Comparison of ENCODE assay signal across 8 cellular contexts in the genomic region with DNA sequence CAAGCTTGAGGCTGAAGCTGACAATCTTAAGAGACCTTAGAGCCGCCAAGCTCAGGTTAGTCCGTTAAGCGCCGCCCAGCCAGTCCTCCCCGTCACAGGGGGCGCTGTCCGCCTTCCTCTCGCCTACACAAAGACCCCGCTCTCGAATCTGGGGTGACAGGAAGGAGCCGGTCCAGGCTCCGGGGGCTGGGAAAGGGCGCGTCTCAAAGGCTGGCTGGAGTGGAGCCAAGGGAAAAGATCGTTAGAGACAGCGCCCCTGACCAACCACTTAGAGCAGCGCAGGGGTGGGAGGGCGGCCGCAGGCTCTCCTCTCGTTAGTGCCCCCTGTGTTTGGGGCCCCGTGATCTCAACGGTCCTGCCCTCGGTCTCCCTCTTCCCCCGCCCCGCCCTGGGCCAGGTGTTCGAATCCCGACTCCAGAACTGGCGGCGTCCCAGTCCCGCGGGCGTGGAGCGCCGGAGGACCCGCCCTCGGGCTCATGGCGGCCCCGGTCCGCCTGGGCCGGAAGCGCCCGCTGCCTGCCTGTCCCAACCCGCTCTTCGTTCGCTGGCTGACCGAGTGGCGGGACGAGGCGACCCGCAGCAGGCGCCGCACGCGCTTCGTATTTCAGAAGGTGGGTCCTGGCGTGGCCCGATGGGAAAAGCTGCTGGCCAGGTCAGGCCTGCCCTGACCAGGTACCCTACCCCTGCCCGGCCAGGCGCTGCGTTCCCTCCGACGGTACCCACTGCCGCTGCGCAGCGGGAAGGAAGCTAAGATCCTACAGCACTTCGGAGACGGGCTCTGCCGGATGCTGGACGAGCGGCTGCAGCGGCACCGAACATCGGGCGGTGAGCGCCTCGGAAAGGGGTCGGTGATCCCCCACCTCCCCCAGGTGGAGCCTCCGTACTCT. TPM values are rescaled to one million over a fixed set of nuclear protein-coding genes. Genes with fewer than 3 reads are reported as not detected.
DNase-seq lines count a peak whose midpoint lies in the region; ATAC-seq and TF ChIP-seq lines count a peak whose summit lies in the region.

MUS81 (plus strand) TSS at position 156 of the 887 bp plus-strand sequence; CDS start at position 477, 321 bp downstream.

- DNase-seq in GM06990 (ENCODE audit: extremely low read depth, insufficient read length) (peak; percentile 98), NCI-H345 treated with DMSO at 0.1 percent for 48 hours (lab: John Stamatoyannopoulos, UW; ENCODE audit: unreplicated experiment) (peak; percentile 91), activated B cell treated with CpG ODN at 0.5 μM for 24 hours (peak; percentile 96), cardiac fibroblast (ENCODE audit: low read depth in 2 of 2) (peak; percentile 99), immature natural killer cell (peak; percentile 91 to 93 (median 92)), smooth muscle cell of the brain vasculature (ENCODE audit: low read depth, low spot score) (peak; percentile 96)

- ATAC-seq in HG03025 (IDR thresholded peaks at IDR 0.05; ENCODE audit: low FRiP score, unreplicated experiment): peak; percentile 26
- peak; percentile 26 for ATAC-seq in activated B cell treated with CpG ODN at 0.5 μM for 24 hours (ENCODE audit: low read depth)
- no peak for ATAC-seq in GM19397 (IDR thresholded peaks at IDR 0.05; ENCODE audit: unreplicated experiment)

- peak within 1 kb of the TSS; percentile 98 for H3K27ac Mint-ChIP-seq in activated B cell treated with CpG ODN at 0.5 μM for 24 hours
- H3K27ac Mint-ChIP-seq in immature natural killer cell: peak within 1 kb of the TSS; percentile 91 to 99 (median 98)

- H3K36me3 ChIP-seq in GM06990 (ENCODE audit: control insufficient read depth, insufficient read depth, low read length): peaks cover 37% of the 10 kb centered on the region

- POLR2A ChIA-PET in activated B cell treated with CpG ODN at 0.5 μM for 24 hours (lab: Charles Lee): interaction anchor here (0.5 to 7.1 kb wide), 50 partner anchors 9 to 1543 kb away, joined by 3 to 340 read pairs (median 6); partner anchors contain the start of genes AP5B1, BANF1, C11orf68 and CCDC85B

- peak; percentile 86 for TF ChIP-seq CTCF in GM06990 (IDR thresholded peaks at IDR 0.05; ENCODE audit: insufficient read depth, low read length, poor library complexity, severe bottlenecking)
- peak; percentile 82 for TF ChIP-seq CTCF in activated B cell treated with CpG ODN at 0.5 μM for 24 hours (IDR thresholded peaks at IDR 0.05)
- TF ChIP-seq CTCF in cardiac fibroblast (IDR thresholded peaks at IDR 0.05; ENCODE audit: low read depth, low read length): peak; percentile 82

- H3K9me3 Mint-ChIP-seq in activated B cell treated with CpG ODN at 0.5 μM for 24 hours: no peaks in the 10 kb centered on the region
- H3K9me3 Mint-ChIP-seq in immature natural killer cell: no peaks in the 10 kb centered on the region

- no peaks in the 10 kb centered on the region for H3K27me3 ChIP-seq in GM06990 (replicated peaks; ENCODE audit: control insufficient read depth, insufficient read depth, low read length)

- intact Hi-C loops in activated B cell treated with CpG ODN at 0.5 μM for 24 hours (cut with micrococcal nuclease): loop anchor here (1.0 kb wide), 3 partner anchors 8 to 28 kb away; partner anchors contain the start of gene FIBP

- H3K4me1 Mint-ChIP-seq in activated B cell treated with CpG ODN at 0.5 μM for 24 hours (peaks cover 44% of the 10 kb centered on the region), immature natural killer cell (peaks cover 48 to 53% of the 10 kb centered on the region in 2 donors)

- H3K36me3 Mint-ChIP-seq in activated B cell treated with CpG ODN at 0.5 μM for 24 hours (ENCODE audit: low read depth): peaks cover 56% of the 10 kb centered on the region
- peaks cover 13 to 22% (median 13%) of the 10 kb centered on the region in 3 donors for H3K36me3 Mint-ChIP-seq in immature natural killer cell

- H3K4me3 ChIP-seq in GM06990 (replicated peaks; ENCODE audit: low read depth, low read length) (peak within 1 kb of the TSS; percentile 97), cardiac fibroblast (replicated peaks in 1 of 2; ENCODE audit: low read depth in 2 of 2, low read length in 2 of 2) (peak within 1 kb of the TSS; percentile 74 to 95)

- CTCF ChIA-PET in activated B cell treated with CpG ODN at 0.5 μM for 24 hours (lab: Charles Lee): interaction anchor here (0.6 to 4.3 kb wide), 21 partner anchors 9 to 749 kb away, joined by 3 to 63 read pairs (median 4); partner anchors contain the start of genes CCDC85B, FIBP, KAT5 and PCNX3

- H3K4me3 Mint-ChIP-seq in activated B cell treated with CpG ODN at 0.5 μM for 24 hours: peak within 1 kb of the TSS; percentile 99
- H3K4me3 Mint-ChIP-seq in immature natural killer cell: peak within 1 kb of the TSS; percentile 91 to 98 (median 94)

- no peaks in the 10 kb centered on the region for H3K27me3 Mint-ChIP-seq in activated B cell treated with CpG ODN at 0.5 μM for 24 hours
- H3K27me3 Mint-ChIP-seq in immature natural killer cell (ENCODE audit: low read depth in 3 of 3): peaks cover 10 to 21% (median 19%) of the 10 kb centered on the region in 3 donors

RNA-seq across cellular contexts. Expression of gene MUS81, which starts in this region (rescaled TPM):
- 73.8 and 83.1 TPM in 2 replicates for total RNA-seq in activated B cell treated with CpG ODN at 0.5 μM for 24 hours
- 10 to 100 TPM; 22.7 to 47.0 (median 32.2) TPM for polyA plus RNA-seq in immature natural killer cell
